ENCODE assay signal across 1 cellular context in the genomic region with DNA sequence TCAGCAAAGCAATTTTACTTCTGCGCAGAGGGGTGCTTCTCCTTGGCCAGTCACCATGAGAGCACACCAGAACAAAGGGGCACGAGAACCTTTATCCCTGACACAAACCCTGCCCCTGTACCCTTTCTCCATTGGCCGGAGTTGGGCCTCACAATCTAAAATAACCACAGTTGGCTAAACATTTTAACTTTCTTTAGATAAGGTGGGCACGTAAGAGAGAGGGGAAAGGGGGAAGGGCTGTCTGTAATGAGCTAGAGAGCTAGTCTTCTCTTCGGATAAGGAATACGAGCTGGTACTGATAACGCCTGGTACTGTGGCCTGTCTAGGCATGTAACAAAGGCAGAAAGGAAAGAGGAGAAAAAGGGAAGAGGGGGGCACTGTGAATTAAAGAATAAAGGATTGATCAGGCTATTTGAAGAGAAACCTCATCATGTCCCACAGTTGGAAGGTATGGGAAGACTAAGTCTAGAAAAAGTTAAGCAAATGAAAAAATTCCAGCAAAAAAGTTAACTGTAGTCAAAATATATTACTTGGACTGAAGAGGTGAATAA.
A peak's percentile ranks its signal among the peaks of the same experiment; 100 is the strongest.
TF ChIP-seq lines count a peak whose summit lies in the region.

No MANE protein-coding gene starts in this region.

TF ChIP-seq in K562, 482 proteins besides CTCF, POLR2A, EP300 and RAD21 (continued from another document and continues in another):
- TF ChIP-seq, protein P1, sequence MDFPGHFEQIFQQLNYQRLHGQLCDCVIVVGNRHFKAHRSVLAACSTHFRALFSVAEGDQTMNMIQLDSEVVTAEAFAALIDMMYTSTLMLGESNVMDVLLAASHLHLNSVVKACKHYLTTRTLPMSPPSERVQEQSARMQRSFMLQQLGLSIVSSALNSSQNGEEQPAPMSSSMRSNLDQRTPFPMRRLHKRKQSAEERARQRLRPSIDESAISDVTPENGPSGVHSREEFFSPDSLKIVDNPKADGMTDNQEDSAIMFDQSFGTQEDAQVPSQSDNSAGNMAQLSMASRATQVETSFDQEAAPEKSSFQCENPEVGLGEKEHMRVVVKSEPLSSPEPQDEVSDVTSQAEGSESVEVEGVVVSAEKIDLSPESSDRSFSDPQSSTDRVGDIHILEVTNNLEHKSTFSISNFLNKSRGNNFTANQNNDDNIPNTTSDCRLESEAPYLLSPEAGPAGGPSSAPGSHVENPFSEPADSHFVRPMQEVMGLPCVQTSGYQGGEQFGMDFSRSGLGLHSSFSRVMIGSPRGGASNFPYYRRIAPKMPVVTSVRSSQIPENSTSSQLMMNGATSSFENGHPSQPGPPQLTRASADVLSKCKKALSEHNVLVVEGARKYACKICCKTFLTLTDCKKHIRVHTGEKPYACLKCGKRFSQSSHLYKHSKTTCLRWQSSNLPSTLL (IDR thresholded peaks at IDR 0.05), result no peak
- TF ChIP-seq, protein P2, sequence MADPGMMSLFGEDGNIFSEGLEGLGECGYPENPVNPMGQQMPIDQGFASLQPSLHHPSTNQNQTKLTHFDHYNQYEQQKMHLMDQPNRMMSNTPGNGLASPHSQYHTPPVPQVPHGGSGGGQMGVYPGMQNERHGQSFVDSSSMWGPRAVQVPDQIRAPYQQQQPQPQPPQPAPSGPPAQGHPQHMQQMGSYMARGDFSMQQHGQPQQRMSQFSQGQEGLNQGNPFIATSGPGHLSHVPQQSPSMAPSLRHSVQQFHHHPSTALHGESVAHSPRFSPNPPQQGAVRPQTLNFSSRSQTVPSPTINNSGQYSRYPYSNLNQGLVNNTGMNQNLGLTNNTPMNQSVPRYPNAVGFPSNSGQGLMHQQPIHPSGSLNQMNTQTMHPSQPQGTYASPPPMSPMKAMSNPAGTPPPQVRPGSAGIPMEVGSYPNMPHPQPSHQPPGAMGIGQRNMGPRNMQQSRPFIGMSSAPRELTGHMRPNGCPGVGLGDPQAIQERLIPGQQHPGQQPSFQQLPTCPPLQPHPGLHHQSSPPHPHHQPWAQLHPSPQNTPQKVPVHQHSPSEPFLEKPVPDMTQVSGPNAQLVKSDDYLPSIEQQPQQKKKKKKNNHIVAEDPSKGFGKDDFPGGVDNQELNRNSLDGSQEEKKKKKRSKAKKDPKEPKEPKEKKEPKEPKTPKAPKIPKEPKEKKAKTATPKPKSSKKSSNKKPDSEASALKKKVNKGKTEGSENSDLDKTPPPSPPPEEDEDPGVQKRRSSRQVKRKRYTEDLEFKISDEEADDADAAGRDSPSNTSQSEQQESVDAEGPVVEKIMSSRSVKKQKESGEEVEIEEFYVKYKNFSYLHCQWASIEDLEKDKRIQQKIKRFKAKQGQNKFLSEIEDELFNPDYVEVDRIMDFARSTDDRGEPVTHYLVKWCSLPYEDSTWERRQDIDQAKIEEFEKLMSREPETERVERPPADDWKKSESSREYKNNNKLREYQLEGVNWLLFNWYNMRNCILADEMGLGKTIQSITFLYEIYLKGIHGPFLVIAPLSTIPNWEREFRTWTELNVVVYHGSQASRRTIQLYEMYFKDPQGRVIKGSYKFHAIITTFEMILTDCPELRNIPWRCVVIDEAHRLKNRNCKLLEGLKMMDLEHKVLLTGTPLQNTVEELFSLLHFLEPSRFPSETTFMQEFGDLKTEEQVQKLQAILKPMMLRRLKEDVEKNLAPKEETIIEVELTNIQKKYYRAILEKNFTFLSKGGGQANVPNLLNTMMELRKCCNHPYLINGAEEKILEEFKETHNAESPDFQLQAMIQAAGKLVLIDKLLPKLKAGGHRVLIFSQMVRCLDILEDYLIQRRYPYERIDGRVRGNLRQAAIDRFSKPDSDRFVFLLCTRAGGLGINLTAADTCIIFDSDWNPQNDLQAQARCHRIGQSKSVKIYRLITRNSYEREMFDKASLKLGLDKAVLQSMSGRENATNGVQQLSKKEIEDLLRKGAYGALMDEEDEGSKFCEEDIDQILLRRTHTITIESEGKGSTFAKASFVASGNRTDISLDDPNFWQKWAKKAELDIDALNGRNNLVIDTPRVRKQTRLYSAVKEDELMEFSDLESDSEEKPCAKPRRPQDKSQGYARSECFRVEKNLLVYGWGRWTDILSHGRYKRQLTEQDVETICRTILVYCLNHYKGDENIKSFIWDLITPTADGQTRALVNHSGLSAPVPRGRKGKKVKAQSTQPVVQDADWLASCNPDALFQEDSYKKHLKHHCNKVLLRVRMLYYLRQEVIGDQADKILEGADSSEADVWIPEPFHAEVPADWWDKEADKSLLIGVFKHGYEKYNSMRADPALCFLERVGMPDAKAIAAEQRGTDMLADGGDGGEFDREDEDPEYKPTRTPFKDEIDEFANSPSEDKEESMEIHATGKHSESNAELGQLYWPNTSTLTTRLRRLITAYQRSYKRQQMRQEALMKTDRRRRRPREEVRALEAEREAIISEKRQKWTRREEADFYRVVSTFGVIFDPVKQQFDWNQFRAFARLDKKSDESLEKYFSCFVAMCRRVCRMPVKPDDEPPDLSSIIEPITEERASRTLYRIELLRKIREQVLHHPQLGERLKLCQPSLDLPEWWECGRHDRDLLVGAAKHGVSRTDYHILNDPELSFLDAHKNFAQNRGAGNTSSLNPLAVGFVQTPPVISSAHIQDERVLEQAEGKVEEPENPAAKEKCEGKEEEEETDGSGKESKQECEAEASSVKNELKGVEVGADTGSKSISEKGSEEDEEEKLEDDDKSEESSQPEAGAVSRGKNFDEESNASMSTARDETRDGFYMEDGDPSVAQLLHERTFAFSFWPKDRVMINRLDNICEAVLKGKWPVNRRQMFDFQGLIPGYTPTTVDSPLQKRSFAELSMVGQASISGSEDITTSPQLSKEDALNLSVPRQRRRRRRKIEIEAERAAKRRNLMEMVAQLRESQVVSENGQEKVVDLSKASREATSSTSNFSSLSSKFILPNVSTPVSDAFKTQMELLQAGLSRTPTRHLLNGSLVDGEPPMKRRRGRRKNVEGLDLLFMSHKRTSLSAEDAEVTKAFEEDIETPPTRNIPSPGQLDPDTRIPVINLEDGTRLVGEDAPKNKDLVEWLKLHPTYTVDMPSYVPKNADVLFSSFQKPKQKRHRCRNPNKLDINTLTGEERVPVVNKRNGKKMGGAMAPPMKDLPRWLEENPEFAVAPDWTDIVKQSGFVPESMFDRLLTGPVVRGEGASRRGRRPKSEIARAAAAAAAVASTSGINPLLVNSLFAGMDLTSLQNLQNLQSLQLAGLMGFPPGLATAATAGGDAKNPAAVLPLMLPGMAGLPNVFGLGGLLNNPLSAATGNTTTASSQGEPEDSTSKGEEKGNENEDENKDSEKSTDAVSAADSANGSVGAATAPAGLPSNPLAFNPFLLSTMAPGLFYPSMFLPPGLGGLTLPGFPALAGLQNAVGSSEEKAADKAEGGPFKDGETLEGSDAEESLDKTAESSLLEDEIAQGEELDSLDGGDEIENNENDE (IDR thresholded peaks at IDR 0.05; ENCODE audit: low read depth, low read length), result no peak
- no peak for TF ChIP-seq TGIF2 (CRISPR knock-in tag; IDR thresholded peaks at IDR 0.05)
- no peak for TF ChIP-seq ZFP1 (CRISPR knock-in tag; IDR thresholded peaks at IDR 0.05)
- 0 out of 2 replicates have a peak, but pooled peaks have one; percentile 14 for TF ChIP-seq DNMT1 (IDR thresholded peaks at IDR 0.05)
- TF ChIP-seq PHTF2 (CRISPR knock-in tag; IDR thresholded peaks at IDR 0.05), result no peak
- TF ChIP-seq ZFP30 (CRISPR knock-in tag; IDR thresholded peaks at IDR 0.05; ENCODE audit: borderline replicate concordance), result no peak
- 0 out of 2 replicates have a peak, but pooled peaks have one; percentile 51 for TF ChIP-seq AFF4 (CRISPR knock-in tag; IDR thresholded peaks at IDR 0.05)
- TF ChIP-seq FOSL1 (tag; conservative IDR thresholded peaks at IDR 0.05), result no peak
- TF ChIP-seq CEBPG (CRISPR knock-in tag; IDR thresholded peaks at IDR 0.05), result no peak
- no peak for TF ChIP-seq CEBPG (tag; conservative IDR thresholded peaks at IDR 0.05 in 1 of 2, IDR thresholded peaks at IDR 0.05 in 1 of 2)
- TF ChIP-seq POLR3G (IDR thresholded peaks at IDR 0.05; ENCODE audit: extremely low read depth, insufficient read length, insufficient replicate concordance), result no peak
- TF ChIP-seq BCOR (IDR thresholded peaks at IDR 0.05), result peak; percentile 58; the same call in 1 of the 2 replicates
- TF ChIP-seq HLTF (IDR thresholded peaks at IDR 0.05), result no peak; the same call in 1 of the 2 replicates
- TF ChIP-seq, protein P3, sequence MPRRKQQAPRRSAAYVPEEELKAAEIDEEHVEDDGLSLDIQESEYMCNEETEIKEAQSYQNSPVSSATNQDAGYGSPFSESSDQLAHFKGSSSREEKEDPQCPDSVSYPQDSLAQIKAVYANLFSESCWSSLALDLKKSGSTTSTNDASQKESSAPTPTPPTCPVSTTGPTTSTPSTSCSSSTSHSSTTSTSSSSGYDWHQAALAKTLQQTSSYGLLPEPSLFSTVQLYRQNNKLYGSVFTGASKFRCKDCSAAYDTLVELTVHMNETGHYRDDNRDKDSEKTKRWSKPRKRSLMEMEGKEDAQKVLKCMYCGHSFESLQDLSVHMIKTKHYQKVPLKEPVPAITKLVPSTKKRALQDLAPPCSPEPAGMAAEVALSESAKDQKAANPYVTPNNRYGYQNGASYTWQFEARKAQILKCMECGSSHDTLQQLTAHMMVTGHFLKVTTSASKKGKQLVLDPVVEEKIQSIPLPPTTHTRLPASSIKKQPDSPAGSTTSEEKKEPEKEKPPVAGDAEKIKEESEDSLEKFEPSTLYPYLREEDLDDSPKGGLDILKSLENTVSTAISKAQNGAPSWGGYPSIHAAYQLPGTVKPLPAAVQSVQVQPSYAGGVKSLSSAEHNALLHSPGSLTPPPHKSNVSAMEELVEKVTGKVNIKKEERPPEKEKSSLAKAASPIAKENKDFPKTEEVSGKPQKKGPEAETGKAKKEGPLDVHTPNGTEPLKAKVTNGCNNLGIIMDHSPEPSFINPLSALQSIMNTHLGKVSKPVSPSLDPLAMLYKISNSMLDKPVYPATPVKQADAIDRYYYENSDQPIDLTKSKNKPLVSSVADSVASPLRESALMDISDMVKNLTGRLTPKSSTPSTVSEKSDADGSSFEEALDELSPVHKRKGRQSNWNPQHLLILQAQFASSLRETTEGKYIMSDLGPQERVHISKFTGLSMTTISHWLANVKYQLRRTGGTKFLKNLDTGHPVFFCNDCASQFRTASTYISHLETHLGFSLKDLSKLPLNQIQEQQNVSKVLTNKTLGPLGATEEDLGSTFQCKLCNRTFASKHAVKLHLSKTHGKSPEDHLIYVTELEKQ (CRISPR knock-in tag; IDR thresholded peaks at IDR 0.05), result no peak
- TF ChIP-seq ILK (tag; IDR thresholded peaks at IDR 0.05; ENCODE audit: borderline replicate concordance, low read depth), result no peak
- TF ChIP-seq ZNF174 (CRISPR knock-in tag; IDR thresholded peaks at IDR 0.05), result no peak
- TF ChIP-seq MBD1 (CRISPR knock-in tag; IDR thresholded peaks at IDR 0.05), result no peak
- no peak for TF ChIP-seq LCOR (CRISPR knock-in tag; IDR thresholded peaks at IDR 0.05)
- TF ChIP-seq TBP (optimal IDR thresholded peaks at IDR 0.05; ENCODE audit: low read depth, low read length), result no peak
- TF ChIP-seq, protein P4, sequence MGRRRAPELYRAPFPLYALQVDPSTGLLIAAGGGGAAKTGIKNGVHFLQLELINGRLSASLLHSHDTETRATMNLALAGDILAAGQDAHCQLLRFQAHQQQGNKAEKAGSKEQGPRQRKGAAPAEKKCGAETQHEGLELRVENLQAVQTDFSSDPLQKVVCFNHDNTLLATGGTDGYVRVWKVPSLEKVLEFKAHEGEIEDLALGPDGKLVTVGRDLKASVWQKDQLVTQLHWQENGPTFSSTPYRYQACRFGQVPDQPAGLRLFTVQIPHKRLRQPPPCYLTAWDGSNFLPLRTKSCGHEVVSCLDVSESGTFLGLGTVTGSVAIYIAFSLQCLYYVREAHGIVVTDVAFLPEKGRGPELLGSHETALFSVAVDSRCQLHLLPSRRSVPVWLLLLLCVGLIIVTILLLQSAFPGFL (CRISPR knock-in tag; IDR thresholded peaks at IDR 0.05), result no peak
- TF ChIP-seq NCOA1 (IDR thresholded peaks at IDR 0.05; ENCODE audit: low read depth), result no peak
- no peak for TF ChIP-seq RBM14 (IDR thresholded peaks at IDR 0.05; ENCODE audit: borderline replicate concordance, insufficient read depth, low read depth, low read length)
- no peak for TF ChIP-seq RBM34 (IDR thresholded peaks at IDR 0.05; ENCODE audit: borderline replicate concordance, insufficient read depth, low read length)
- TF ChIP-seq ZNF140 (CRISPR knock-in tag; IDR thresholded peaks at IDR 0.05), result no peak
- TF ChIP-seq SMAD4 (CRISPR knock-in tag; conservative IDR thresholded peaks at IDR 0.05), result peak; percentile 36; the same call in 1 of the 2 replicates
- TF ChIP-seq PML (IDR thresholded peaks at IDR 0.05; ENCODE audit: low read length), result peak; percentile 5; the same call in 1 of the 2 replicates
- TF ChIP-seq, protein P5, sequence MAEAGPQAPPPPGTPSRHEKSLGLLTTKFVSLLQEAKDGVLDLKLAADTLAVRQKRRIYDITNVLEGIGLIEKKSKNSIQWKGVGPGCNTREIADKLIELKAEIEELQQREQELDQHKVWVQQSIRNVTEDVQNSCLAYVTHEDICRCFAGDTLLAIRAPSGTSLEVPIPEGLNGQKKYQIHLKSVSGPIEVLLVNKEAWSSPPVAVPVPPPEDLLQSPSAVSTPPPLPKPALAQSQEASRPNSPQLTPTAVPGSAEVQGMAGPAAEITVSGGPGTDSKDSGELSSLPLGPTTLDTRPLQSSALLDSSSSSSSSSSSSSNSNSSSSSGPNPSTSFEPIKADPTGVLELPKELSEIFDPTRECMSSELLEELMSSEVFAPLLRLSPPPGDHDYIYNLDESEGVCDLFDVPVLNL (CRISPR knock-in tag; IDR thresholded peaks at IDR 0.05; ENCODE audit: low read depth), result no peak
